1 cellular context compared by ENCODE assay signal in genomic region chr6:41545703-41546474, GRCh38.
TF ChIP-seq lines count a peak whose summit lies in the region.

A gene with protein sequence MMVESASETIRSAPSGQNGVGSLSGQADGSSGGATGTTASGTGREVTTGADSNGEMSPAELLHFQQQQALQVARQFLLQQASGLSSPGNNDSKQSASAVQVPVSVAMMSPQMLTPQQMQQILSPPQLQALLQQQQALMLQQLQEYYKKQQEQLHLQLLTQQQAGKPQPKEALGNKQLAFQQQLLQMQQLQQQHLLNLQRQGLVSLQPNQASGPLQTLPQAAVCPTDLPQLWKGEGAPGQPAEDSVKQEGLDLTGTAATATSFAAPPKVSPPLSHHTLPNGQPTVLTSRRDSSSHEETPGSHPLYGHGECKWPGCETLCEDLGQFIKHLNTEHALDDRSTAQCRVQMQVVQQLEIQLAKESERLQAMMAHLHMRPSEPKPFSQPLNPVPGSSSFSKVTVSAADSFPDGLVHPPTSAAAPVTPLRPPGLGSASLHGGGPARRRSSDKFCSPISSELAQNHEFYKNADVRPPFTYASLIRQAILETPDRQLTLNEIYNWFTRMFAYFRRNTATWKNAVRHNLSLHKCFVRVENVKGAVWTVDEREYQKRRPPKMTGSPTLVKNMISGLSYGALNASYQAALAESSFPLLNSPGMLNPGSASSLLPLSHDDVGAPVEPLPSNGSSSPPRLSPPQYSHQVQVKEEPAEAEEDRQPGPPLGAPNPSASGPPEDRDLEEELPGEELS (plus strand): TSS chr6:41546381. CDS start chr6:41565761, 19,380 bp downstream.

TF ChIP-seq in K562, 482 proteins besides CTCF, POLR2A, EP300 and RAD21 (continued from another document and continues in another):
- TF ChIP-seq ZNF224 (CRISPR knock-in tag; IDR thresholded peaks at IDR 0.05) (no peak), ATF6 (CRISPR knock-in tag; IDR thresholded peaks at IDR 0.05) (no peak), YY1 (IDR thresholded peaks at IDR 0.05; ENCODE audit: borderline replicate concordance in 1 of 3, control insufficient read depth in 1 of 3, extremely low read depth in 1 of 3, insufficient read depth in 3 of 3, insufficient read length in 1 of 3, insufficient replicate concordance in 2 of 3, low read depth in 1 of 3, low read length in 2 of 3) (peak in 1 of 3 experiments; percentile 71), SP1 (CRISPR knock-in tag; IDR thresholded peaks at IDR 0.05) (0 out of 2 replicates have a peak, but pooled peaks have one; percentile 41), ZNF217 (CRISPR knock-in tag; IDR thresholded peaks at IDR 0.05) (no peak), BDP1 (IDR thresholded peaks at IDR 0.05; ENCODE audit: insufficient read depth, insufficient read length) (no peak), ZBTB2 (IDR thresholded peaks at IDR 0.05) (peak; percentile 58; the same call in 1 of the 2 replicates), ARID1B (IDR thresholded peaks at IDR 0.05) (peak; percentile 42; the same call in 1 of the 2 replicates), ZNF212 (CRISPR knock-in tag; IDR thresholded peaks at IDR 0.05) (no peak), NR1H2 (CRISPR knock-in tag; IDR thresholded peaks at IDR 0.05) (peak; percentile 66; the same call in 1 of the 2 replicates), ELK1 (CRISPR knock-in tag; IDR thresholded peaks at IDR 0.05) (no peak), ZNF707 (CRISPR knock-in tag; conservative IDR thresholded peaks at IDR 0.05) (no peak), MED1 (CRISPR knock-in tag; IDR thresholded peaks at IDR 0.05; ENCODE audit: borderline replicate concordance) (no peak), PHB (CRISPR knock-in tag; IDR thresholded peaks at IDR 0.05) (0 out of 2 replicates have a peak, but pooled peaks have one; percentile 45), ZFP1 (CRISPR knock-in tag; IDR thresholded peaks at IDR 0.05) (no peak)
- TF ChIP-seq, protein P1, sequence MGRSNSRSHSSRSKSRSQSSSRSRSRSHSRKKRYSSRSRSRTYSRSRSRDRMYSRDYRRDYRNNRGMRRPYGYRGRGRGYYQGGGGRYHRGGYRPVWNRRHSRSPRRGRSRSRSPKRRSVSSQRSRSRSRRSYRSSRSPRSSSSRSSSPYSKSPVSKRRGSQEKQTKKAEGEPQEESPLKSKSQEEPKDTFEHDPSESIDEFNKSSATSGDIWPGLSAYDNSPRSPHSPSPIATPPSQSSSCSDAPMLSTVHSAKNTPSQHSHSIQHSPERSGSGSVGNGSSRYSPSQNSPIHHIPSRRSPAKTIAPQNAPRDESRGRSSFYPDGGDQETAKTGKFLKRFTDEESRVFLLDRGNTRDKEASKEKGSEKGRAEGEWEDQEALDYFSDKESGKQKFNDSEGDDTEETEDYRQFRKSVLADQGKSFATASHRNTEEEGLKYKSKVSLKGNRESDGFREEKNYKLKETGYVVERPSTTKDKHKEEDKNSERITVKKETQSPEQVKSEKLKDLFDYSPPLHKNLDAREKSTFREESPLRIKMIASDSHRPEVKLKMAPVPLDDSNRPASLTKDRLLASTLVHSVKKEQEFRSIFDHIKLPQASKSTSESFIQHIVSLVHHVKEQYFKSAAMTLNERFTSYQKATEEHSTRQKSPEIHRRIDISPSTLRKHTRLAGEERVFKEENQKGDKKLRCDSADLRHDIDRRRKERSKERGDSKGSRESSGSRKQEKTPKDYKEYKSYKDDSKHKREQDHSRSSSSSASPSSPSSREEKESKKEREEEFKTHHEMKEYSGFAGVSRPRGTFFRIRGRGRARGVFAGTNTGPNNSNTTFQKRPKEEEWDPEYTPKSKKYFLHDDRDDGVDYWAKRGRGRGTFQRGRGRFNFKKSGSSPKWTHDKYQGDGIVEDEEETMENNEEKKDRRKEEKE (IDR thresholded peaks at IDR 0.05; ENCODE audit: borderline replicate concordance in 1 of 2, control insufficient read depth in 1 of 2, low read depth in 2 of 2, low read length in 1 of 2): no peak
- TF ChIP-seq, protein P2, sequence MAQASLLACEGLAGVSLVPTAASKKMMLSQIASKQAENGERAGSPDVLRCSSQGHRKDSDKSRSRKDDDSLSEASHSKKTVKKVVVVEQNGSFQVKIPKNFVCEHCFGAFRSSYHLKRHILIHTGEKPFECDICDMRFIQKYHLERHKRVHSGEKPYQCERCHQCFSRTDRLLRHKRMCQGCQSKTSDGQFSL (CRISPR knock-in tag; IDR thresholded peaks at IDR 0.05): no peak
- TF ChIP-seq, protein P2 (tag; IDR thresholded peaks at IDR 0.05): no peak
- TF ChIP-seq, protein P3, sequence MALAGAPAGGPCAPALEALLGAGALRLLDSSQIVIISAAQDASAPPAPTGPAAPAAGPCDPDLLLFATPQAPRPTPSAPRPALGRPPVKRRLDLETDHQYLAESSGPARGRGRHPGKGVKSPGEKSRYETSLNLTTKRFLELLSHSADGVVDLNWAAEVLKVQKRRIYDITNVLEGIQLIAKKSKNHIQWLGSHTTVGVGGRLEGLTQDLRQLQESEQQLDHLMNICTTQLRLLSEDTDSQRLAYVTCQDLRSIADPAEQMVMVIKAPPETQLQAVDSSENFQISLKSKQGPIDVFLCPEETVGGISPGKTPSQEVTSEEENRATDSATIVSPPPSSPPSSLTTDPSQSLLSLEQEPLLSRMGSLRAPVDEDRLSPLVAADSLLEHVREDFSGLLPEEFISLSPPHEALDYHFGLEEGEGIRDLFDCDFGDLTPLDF (CRISPR knock-in tag; IDR thresholded peaks at IDR 0.05): no peak
- TF ChIP-seq, protein P4, sequence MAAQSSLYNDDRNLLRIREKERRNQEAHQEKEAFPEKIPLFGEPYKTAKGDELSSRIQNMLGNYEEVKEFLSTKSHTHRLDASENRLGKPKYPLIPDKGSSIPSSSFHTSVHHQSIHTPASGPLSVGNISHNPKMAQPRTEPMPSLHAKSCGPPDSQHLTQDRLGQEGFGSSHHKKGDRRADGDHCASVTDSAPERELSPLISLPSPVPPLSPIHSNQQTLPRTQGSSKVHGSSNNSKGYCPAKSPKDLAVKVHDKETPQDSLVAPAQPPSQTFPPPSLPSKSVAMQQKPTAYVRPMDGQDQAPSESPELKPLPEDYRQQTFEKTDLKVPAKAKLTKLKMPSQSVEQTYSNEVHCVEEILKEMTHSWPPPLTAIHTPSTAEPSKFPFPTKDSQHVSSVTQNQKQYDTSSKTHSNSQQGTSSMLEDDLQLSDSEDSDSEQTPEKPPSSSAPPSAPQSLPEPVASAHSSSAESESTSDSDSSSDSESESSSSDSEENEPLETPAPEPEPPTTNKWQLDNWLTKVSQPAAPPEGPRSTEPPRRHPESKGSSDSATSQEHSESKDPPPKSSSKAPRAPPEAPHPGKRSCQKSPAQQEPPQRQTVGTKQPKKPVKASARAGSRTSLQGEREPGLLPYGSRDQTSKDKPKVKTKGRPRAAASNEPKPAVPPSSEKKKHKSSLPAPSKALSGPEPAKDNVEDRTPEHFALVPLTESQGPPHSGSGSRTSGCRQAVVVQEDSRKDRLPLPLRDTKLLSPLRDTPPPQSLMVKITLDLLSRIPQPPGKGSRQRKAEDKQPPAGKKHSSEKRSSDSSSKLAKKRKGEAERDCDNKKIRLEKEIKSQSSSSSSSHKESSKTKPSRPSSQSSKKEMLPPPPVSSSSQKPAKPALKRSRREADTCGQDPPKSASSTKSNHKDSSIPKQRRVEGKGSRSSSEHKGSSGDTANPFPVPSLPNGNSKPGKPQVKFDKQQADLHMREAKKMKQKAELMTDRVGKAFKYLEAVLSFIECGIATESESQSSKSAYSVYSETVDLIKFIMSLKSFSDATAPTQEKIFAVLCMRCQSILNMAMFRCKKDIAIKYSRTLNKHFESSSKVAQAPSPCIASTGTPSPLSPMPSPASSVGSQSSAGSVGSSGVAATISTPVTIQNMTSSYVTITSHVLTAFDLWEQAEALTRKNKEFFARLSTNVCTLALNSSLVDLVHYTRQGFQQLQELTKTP (IDR thresholded peaks at IDR 0.05; ENCODE audit: low read depth in 1 of 2, partially characterized antibody in 2 of 2): peak in 1 of 2 experiments; percentile 98
- TF ChIP-seq, protein P5, sequence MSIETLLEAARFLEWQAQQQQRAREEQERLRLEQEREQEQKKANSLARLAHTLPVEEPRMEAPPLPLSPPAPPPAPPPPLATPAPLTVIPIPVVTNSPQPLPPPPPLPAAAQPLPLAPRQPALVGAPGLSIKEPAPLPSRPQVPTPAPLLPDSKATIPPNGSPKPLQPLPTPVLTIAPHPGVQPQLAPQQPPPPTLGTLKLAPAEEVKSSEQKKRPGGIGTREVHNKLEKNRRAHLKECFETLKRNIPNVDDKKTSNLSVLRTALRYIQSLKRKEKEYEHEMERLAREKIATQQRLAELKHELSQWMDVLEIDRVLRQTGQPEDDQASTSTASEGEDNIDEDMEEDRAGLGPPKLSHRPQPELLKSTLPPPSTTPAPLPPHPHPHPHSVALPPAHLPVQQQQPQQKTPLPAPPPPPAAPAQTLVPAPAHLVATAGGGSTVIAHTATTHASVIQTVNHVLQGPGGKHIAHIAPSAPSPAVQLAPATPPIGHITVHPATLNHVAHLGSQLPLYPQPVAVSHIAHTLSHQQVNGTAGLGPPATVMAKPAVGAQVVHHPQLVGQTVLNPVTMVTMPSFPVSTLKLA (conservative IDR thresholded peaks at IDR 0.05): peak; percentile 95 to 97
- TF ChIP-seq, protein P6, sequence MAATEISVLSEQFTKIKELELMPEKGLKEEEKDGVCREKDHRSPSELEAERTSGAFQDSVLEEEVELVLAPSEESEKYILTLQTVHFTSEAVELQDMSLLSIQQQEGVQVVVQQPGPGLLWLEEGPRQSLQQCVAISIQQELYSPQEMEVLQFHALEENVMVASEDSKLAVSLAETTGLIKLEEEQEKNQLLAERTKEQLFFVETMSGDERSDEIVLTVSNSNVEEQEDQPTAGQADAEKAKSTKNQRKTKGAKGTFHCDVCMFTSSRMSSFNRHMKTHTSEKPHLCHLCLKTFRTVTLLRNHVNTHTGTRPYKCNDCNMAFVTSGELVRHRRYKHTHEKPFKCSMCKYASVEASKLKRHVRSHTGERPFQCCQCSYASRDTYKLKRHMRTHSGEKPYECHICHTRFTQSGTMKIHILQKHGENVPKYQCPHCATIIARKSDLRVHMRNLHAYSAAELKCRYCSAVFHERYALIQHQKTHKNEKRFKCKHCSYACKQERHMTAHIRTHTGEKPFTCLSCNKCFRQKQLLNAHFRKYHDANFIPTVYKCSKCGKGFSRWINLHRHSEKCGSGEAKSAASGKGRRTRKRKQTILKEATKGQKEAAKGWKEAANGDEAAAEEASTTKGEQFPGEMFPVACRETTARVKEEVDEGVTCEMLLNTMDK (IDR thresholded peaks at IDR 0.05; ENCODE audit: borderline replicate concordance, insufficient read depth, low read depth, low read length, poor library complexity, severe bottlenecking): no peak
- TF ChIP-seq, protein P7, sequence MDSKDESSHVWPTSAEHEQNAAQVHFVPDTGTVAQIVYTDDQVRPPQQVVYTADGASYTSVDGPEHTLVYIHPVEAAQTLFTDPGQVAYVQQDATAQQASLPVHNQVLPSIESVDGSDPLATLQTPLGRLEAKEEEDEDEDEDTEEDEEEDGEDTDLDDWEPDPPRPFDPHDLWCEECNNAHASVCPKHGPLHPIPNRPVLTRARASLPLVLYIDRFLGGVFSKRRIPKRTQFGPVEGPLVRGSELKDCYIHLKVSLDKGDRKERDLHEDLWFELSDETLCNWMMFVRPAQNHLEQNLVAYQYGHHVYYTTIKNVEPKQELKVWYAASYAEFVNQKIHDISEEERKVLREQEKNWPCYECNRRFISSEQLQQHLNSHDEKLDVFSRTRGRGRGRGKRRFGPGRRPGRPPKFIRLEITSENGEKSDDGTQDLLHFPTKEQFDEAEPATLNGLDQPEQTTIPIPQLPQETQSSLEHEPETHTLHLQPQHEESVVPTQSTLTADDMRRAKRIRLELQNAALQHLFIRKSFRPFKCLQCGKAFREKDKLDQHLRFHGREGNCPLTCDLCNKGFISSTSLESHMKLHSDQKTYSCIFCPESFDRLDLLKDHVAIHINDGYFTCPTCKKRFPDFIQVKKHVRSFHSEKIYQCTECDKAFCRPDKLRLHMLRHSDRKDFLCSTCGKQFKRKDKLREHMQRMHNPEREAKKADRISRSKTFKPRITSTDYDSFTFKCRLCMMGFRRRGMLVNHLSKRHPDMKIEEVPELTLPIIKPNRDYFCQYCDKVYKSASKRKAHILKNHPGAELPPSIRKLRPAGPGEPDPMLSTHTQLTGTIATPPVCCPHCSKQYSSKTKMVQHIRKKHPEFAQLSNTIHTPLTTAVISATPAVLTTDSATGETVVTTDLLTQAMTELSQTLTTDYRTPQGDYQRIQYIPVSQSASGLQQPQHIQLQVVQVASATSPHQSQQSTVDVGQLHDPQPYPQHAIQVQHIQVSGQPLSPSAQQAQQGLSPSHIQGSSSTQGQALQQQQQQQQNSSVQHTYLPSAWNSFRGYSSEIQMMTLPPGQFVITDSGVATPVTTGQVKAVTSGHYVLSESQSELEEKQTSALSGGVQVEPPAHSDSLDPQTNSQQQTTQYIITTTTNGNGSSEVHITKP (IDR thresholded peaks at IDR 0.05; ENCODE audit: partially characterized antibody): peak; percentile 89
